8 cellular contexts compared by ENCODE assay signal in genomic region chr4:99723555-99724450, GRCh38.
A peak's percentile ranks its signal among the peaks of the same experiment; 100 is the strongest.
DNase-seq lines count a peak whose midpoint lies in the region; ATAC-seq, FAIRE-seq and TF ChIP-seq lines count a peak whose summit lies in the region.

No MANE protein-coding gene starts in this region.

- peaks cover 0 to 37% (median 19%) of the 10 kb centered on the region in 5 donors for H3K4me1 ChIP-seq in subcutaneous abdominal adipose tissue (ENCODE audit: control insufficient read depth in 5 of 5, insufficient read depth in 5 of 5, low read length in 5 of 5)
- no peaks in the 10 kb centered on the region for H3K4me1 ChIP-seq in effector memory CD4-positive, alpha-beta T cell (ENCODE audit: control insufficient read depth, insufficient read depth, low read length, poor library complexity, severe bottlenecking)

- H3K9ac ChIP-seq in subcutaneous abdominal adipose tissue (ENCODE audit: low read length in 5 of 5), result no peak overlapping the region

- FAIRE-seq in HTR-8/SVneo (lab: Jason Lieb, UNC), result no peak

- no peaks in the 10 kb centered on the region for H3K27me3 ChIP-seq in subcutaneous abdominal adipose tissue (ENCODE audit: control insufficient read depth in 5 of 5, insufficient read depth in 4 of 5, low read length in 5 of 5)
- H3K27me3 ChIP-seq in effector memory CD4-positive, alpha-beta T cell (replicated peaks; ENCODE audit: control insufficient read depth, insufficient read depth, low read length, poor library complexity, severe bottlenecking), result no peaks in the 10 kb centered on the region

- peak overlapping the region; percentile 13 for H3K27ac ChIP-seq in subcutaneous abdominal adipose tissue (ENCODE audit: low read depth, low read length)
- no peak overlapping the region for H3K27ac ChIP-seq in effector memory CD4-positive, alpha-beta T cell (ENCODE audit: insufficient read depth, low read length, poor library complexity, severe bottlenecking)

- H3K4me3 ChIP-seq in astrocyte of the cerebellum (ENCODE audit: low read depth, low read length) (no peak overlapping the region), subcutaneous abdominal adipose tissue (ENCODE audit: low read depth in 1 of 5, low read length in 5 of 5) (no peak overlapping the region)
- no peak overlapping the region for H3K4me3 ChIP-seq in effector memory CD4-positive, alpha-beta T cell (ENCODE audit: insufficient read depth, low read depth, low read length, poor library complexity, severe bottlenecking)

- no peaks in the 10 kb centered on the region for H3K9me3 ChIP-seq in subcutaneous abdominal adipose tissue (ENCODE audit: control insufficient read depth in 5 of 5, low read length in 5 of 5)
- H3K9me3 ChIP-seq in effector memory CD4-positive, alpha-beta T cell (ENCODE audit: control insufficient read depth, low read length), result no peaks in the 10 kb centered on the region

- in situ Hi-C loops in astrocyte of the cerebellum (cut with HindIII; ENCODE audit: low sequenced_read_pairs), result no loop called here

- no peak for TF ChIP-seq CTCF in astrocyte of the cerebellum (IDR thresholded peaks at IDR 0.05; ENCODE audit: low read depth, low read length, missing control alignments)

- H3K36me3 ChIP-seq in subcutaneous abdominal adipose tissue (ENCODE audit: control insufficient read depth in 5 of 5, insufficient read depth in 5 of 5, low read length in 5 of 5), result no peaks in the 10 kb centered on the region
- no peaks in the 10 kb centered on the region for H3K36me3 ChIP-seq in effector memory CD4-positive, alpha-beta T cell (ENCODE audit: control insufficient read depth, insufficient read depth, low read length)

- DNase-seq in AG08395 (ENCODE audit: low spot score), result peak; percentile 11
- DNase-seq in HTR-8/SVneo (ENCODE audit: insufficient read length, low spot score), result peak; percentile 10
- DNase-seq in astrocyte of the cerebellum (ENCODE audit: low read depth), result peak; percentile 6
- peak; percentile 80 for DNase-seq in islet precursor cell
- no peak for DNase-seq in effector memory CD4-positive, alpha-beta T cell
- DNase-seq in NCI-H2029 (lab: John Stamatoyannopoulos, UW), result no peak

- ATAC-seq in GM21515 (IDR thresholded peaks at IDR 0.05; ENCODE audit: unreplicated experiment), result no peak

Comparison
In these comparisons a context has a peak if more than half of its experiments do, and no peak if none do; other contexts are left out.
1. DNase-seq: peak in AG08395 (single experiment), HTR-8/SVneo (single experiment), astrocyte of the cerebellum (single experiment) and islet precursor cell (single experiment); none in effector memory CD4-positive, alpha-beta T cell (0 of 3) and NCI-H2029 (single experiment).